ENCODE assay signal across 16 cellular contexts in the genomic region with DNA sequence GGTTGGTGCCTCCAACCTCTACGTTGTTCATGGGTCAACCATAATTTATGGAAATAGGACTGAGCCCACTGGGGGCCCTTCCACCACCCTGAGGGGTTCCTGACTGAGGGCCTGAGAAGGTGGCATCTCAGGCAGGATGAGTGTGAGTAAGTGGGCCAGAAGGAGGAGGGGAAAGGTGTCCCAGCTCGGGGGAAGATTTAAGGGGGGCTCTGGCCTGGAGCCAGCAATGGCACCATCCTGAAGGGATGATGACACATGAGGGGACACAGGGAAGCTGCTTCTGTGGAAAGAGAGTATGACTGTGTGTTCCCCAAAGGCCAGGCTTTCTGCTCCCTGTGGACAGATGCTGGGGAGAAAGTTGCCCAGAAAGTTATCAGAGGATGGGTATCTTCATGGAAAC. TPM values are rescaled to one million over a fixed set of nuclear protein-coding genes. Genes with fewer than 3 reads are reported as not detected.
A peak's percentile ranks its signal among the peaks of the same experiment; 100 is the strongest.
DNase-seq lines count a peak whose midpoint lies in the region; ATAC-seq and TF ChIP-seq lines count a peak whose summit lies in the region.
"Had no signal": no experiment of that assay in that cellular context is flagged by ENCODE, and none has a peak within 500 bp of the region (broad histone marks: within the 10 kb centered on the region; RNA-seq: fewer than 3 reads in every experiment).

No MANE protein-coding gene starts in this region.

- no peak overlapping the region for H3K9ac ChIP-seq in IMR-90 (ENCODE audit: low read depth, low read length)
- peak overlapping the region; percentile 5 for H3K9ac ChIP-seq in mesenchymal stem cell (ENCODE audit: low read length)
- H3K9ac ChIP-seq: BLaER1 treated with 17β-estradiol and CSF1 and Interleukin-3, amounts not matched to agents 10 nM and 100 nM had no signal

- H4K5ac ChIP-seq in IMR-90 (ENCODE audit: low read depth, low read length), result no peak overlapping the region

- peak overlapping the region; percentile 59 for H3K27ac Mint-ChIP-seq in activated naive CD4-positive, alpha-beta T cell treated with anti-CD3 and anti-CD28 coated beads, Interleukin-2, amount 50 U/mL, for 24 hours

- H2BK20ac ChIP-seq in IMR-90 (ENCODE audit: low read depth, low read length), result peak overlapping the region; percentile 62

- dilution Hi-C loops in IMR-90 (cut with HindIII; ENCODE audit: low sequenced_read_pairs, unreplicated experiment), result no loop called here

- peak overlapping the region; percentile 40 for H3K4ac ChIP-seq in IMR-90 (ENCODE audit: low read depth, low read length)
- H3K4ac ChIP-seq in mesenchymal stem cell (ENCODE audit: low read depth in 1 of 2, low read length in 2 of 2), result no peak overlapping the region

- no peak for TF ChIP-seq CTCF in IMR-90 (conservative IDR thresholded peaks at IDR 0.05; ENCODE audit: low read depth, low read length)
- no peak for TF ChIP-seq CTCF in thoracic aorta (IDR thresholded peaks at IDR 0.05)

- H4K91ac ChIP-seq in IMR-90 (ENCODE audit: insufficient read depth, low read depth, low read length) (peak overlapping the region; percentile 29; the same call in 1 of the 2 replicates), mesenchymal stem cell (ENCODE audit: low read length) (no peak overlapping the region)

- no peaks in the 10 kb centered on the region for H3K9me3 Mint-ChIP-seq in activated naive CD4-positive, alpha-beta T cell treated with anti-CD3 and anti-CD28 coated beads, Interleukin-2, amount 50 U/mL, for 24 hours
- H3K9me3 Mint-ChIP-seq: CD4-positive, CD25-positive, alpha-beta regulatory T cell had no signal

- no peak for DNase-seq in activated naive CD4-positive, alpha-beta T cell (lab: John Stamatoyannopoulos, UW)
- DNase-seq in IMR-90, result no peak
- no peak for DNase-seq in mesenchymal stem cell
- no peak for DNase-seq in thoracic aorta (ENCODE audit: low spot score)
- no peak for DNase-seq in HAP-1 (ENCODE audit: low spot score in 2 of 2)
- no peak for DNase-seq in ACHN
- DNase-seq: 8988T; CD4-positive, CD25-positive, alpha-beta regulatory T cell; DMS53; GF-D8 had no signal

- H2AK9ac ChIP-seq in IMR-90 (replicated peaks; ENCODE audit: low read depth, low read length, poor library complexity), result no peak overlapping the region

- H3K36me3 Mint-ChIP-seq in activated naive CD4-positive, alpha-beta T cell treated with anti-CD3 and anti-CD28 coated beads, Interleukin-2, amount 50 U/mL, for 24 hours, result no peaks in the 10 kb centered on the region
- H3K36me3 Mint-ChIP-seq: CD4-positive, CD25-positive, alpha-beta regulatory T cell had no signal

- intact Hi-C loops in IMR-90 (cut with micrococcal nuclease), result loop anchor here (2.0 kb wide), 1 partner anchor 387 kb away; no protein-coding TSS in a partner anchor

- no peak overlapping the region for H3K56ac ChIP-seq in IMR-90 (ENCODE audit: extremely low read depth, insufficient read depth, low read length)

- no peaks in the 10 kb centered on the region for H3K27me3 ChIP-seq in IMR-90 (ENCODE audit: control insufficient read depth, insufficient read depth, low read length)
- H3K27me3 ChIP-seq in mesenchymal stem cell (ENCODE audit: control insufficient read depth in 1 of 2, insufficient read depth in 1 of 2, low read length in 2 of 2), result no peaks in the 10 kb centered on the region
- no peaks in the 10 kb centered on the region for H3K27me3 ChIP-seq in thoracic aorta (replicated peaks; ENCODE audit: insufficient read depth)
- H3K27me3 ChIP-seq in HAP-1 (ENCODE audit: low read depth), result no peaks in the 10 kb centered on the region

- WGBS in IMR-90 (ENCODE audit: extremely low coverage in 2 of 2, insufficient read length in 1 of 2), 2 experiments, result 89% methylated on average over 1 of the region's 2 CpGs; no CpG with 5 or more reads in 1 of the 2 experiments
- WGBS in mesenchymal stem cell, result 83% methylated on average over 2 of the region's 2 CpGs

- H2BK12ac ChIP-seq in mesenchymal stem cell (ENCODE audit: low read length in 2 of 2), result peak overlapping the region; percentile 57 to 61

- POLR2A ChIA-PET in IMR-90 (lab: Charles Lee; ENCODE audit: unreplicated experiment), result no interaction called here

- peak overlapping the region; percentile 62 for H2BK120ac ChIP-seq in IMR-90 (ENCODE audit: low read depth, low read length)
- H2BK120ac ChIP-seq in mesenchymal stem cell (ENCODE audit: low read depth, low read length), result no peak overlapping the region

- H3K4me1 Mint-ChIP-seq in activated naive CD4-positive, alpha-beta T cell treated with anti-CD3 and anti-CD28 coated beads, Interleukin-2, amount 50 U/mL, for 24 hours, result peaks cover 12% of the 10 kb centered on the region

- no peak overlapping the region for H3K4me3 Mint-ChIP-seq in activated naive CD4-positive, alpha-beta T cell treated with anti-CD3 and anti-CD28 coated beads, Interleukin-2, amount 50 U/mL, for 24 hours
- H3K4me3 Mint-ChIP-seq: CD4-positive, CD25-positive, alpha-beta regulatory T cell had no signal

- TF ChIP-seq POLR2A in IMR-90 (IDR thresholded peaks at IDR 0.05; ENCODE audit: low read depth, low read length), result no peak

- H3K4me1 ChIP-seq in IMR-90 (ENCODE audit: control insufficient read depth, insufficient read depth, low read length), result peaks cover 28% of the 10 kb centered on the region
- H3K4me1 ChIP-seq in mesenchymal stem cell (ENCODE audit: control insufficient read depth, insufficient read depth, low read depth, low read length), result peaks cover 9% of the 10 kb centered on the region
- H3K4me1 ChIP-seq in thoracic aorta (ENCODE audit: control insufficient read depth in 1 of 2, low read depth in 2 of 2), result peaks cover 34 to 58% of the 10 kb centered on the region in 2 donors
- H3K4me1 ChIP-seq in HAP-1, result peaks cover 5% of the 10 kb centered on the region; the same call in 1 of the 2 replicates

- H3K27ac ChIP-seq in IMR-90 (ENCODE audit: insufficient read depth, low read length) (no peak overlapping the region), mesenchymal stem cell (ENCODE audit: low read length, poor library complexity, severe bottlenecking) (no peak overlapping the region), thoracic aorta (peak overlapping the region; percentile 91 to 98)
- H3K27ac ChIP-seq: BLaER1 treated with 17β-estradiol and CSF1 and Interleukin-3, amounts not matched to agents 10 nM and 100 nM had no signal

- CTCF ChIA-PET in IMR-90 (lab: Yijun Ruan, JAX), result no interaction called here

- H3K18ac ChIP-seq in IMR-90 (ENCODE audit: low read depth, low read length) (no peak overlapping the region; the same call in 1 of the 2 replicates), mesenchymal stem cell (ENCODE audit: low read depth in 1 of 2, low read length in 2 of 2) (no peak overlapping the region)

- H3K79me1 ChIP-seq in IMR-90 (ENCODE audit: low read depth in 1 of 2, low read length in 2 of 2) (peaks cover 0 to 6% of the 10 kb centered on the region in 2 experiments; a peak in 1 of 4 replicates), mesenchymal stem cell (replicated peaks; ENCODE audit: low read length, poor library complexity, severe bottlenecking) (no peaks in the 10 kb centered on the region)

- no peak overlapping the region for H2AFZ ChIP-seq in IMR-90 (replicated peaks; ENCODE audit: low read length, poor library complexity)
- no peak overlapping the region for H2AFZ ChIP-seq in mesenchymal stem cell (ENCODE audit: low read depth, low read length)

- no peak for TF ChIP-seq RAD21 in IMR-90 (IDR thresholded peaks at IDR 0.05; ENCODE audit: low read length)

- H3K36me3 ChIP-seq in IMR-90 (ENCODE audit: control insufficient read depth, insufficient read depth, low read length) (no peaks in the 10 kb centered on the region), mesenchymal stem cell (ENCODE audit: control insufficient read depth in 1 of 2, insufficient read depth in 2 of 2, low read depth in 1 of 2, low read length in 2 of 2) (no peaks in the 10 kb centered on the region), thoracic aorta (no peaks in the 10 kb centered on the region), HAP-1 (replicated peaks) (no peaks in the 10 kb centered on the region)

- H4K20me1 ChIP-seq in IMR-90 (ENCODE audit: insufficient read depth, low read length), result no peaks in the 10 kb centered on the region
- H4K20me1 ChIP-seq: BLaER1 treated with 17β-estradiol and CSF1 and Interleukin-3, amounts not matched to agents 10 nM and 100 nM had no signal

- H3K14ac ChIP-seq in IMR-90 (replicated peaks; ENCODE audit: low read depth, low read length) (no peak overlapping the region; the same call in 1 of the 2 replicates), mesenchymal stem cell (ENCODE audit: low read length in 2 of 2) (no peak overlapping the region)

- in situ Hi-C loops in IMR-90 (cut with MboI; ENCODE audit: low sequenced_read_pairs) (loop anchor here (10.0 kb wide), 1 partner anchor 387 kb away; no protein-coding TSS in a partner anchor), HAP-1 (cut with MboI; ENCODE audit: low sequenced_read_pairs) (loop anchor here (25.0 kb wide), 1 partner anchor 384 kb away; no protein-coding TSS in a partner anchor), ACHN (cut with HindIII; ENCODE audit: low pct_ligation_motif_present, low pct_unique_long_range_greater_than_20kb, low sequenced_read_pairs) (no loop called here)

- H3K4me3 ChIP-seq in IMR-90 (ENCODE audit: insufficient read depth, low read depth, low read length) (no peak overlapping the region), mesenchymal stem cell (ENCODE audit: insufficient read depth in 1 of 2, low read depth in 1 of 2, low read length in 2 of 2) (no peak overlapping the region), thoracic aorta (no peak overlapping the region), HAP-1 (no peak overlapping the region)
- H3K4me3 ChIP-seq: BLaER1 treated with 17β-estradiol and CSF1 and Interleukin-3, amounts not matched to agents 10 nM and 100 nM had no signal

- H2BK5ac ChIP-seq in IMR-90 (ENCODE audit: low read depth, low read length, poor library complexity, severe bottlenecking), result no peak overlapping the region
- no peak overlapping the region for H2BK5ac ChIP-seq in mesenchymal stem cell (ENCODE audit: low read depth, low read length, poor library complexity, severe bottlenecking)

- H2BK15ac ChIP-seq in IMR-90 (ENCODE audit: low read depth, low read length), result peak overlapping the region; percentile 40; the same call in 2 of the 3 replicates
- no peak overlapping the region for H2BK15ac ChIP-seq in mesenchymal stem cell (ENCODE audit: low read depth, poor library complexity, severe bottlenecking)

- no peaks in the 10 kb centered on the region for H3K9me3 ChIP-seq in IMR-90 (ENCODE audit: control insufficient read depth, insufficient read depth, low read length)
- H3K9me3 ChIP-seq in mesenchymal stem cell (ENCODE audit: control insufficient read depth, low read length), result no peaks in the 10 kb centered on the region
- H3K9me3 ChIP-seq in thoracic aorta, result no peaks in the 10 kb centered on the region
- 0 out of 2 replicates have a peak, but pooled peaks cover 3% of the 10 kb centered on the region for H3K9me3 ChIP-seq in HAP-1

- H3K27me3 Mint-ChIP-seq in activated naive CD4-positive, alpha-beta T cell treated with anti-CD3 and anti-CD28 coated beads, Interleukin-2, amount 50 U/mL, for 24 hours, result no peaks in the 10 kb centered on the region

- peak overlapping the region; percentile 77 for H2AK5ac ChIP-seq in IMR-90 (ENCODE audit: low read depth, low read length)
- peak overlapping the region; percentile 96 for H2AK5ac ChIP-seq in mesenchymal stem cell (ENCODE audit: low read length, severe bottlenecking)

- no TSS peak for BruUV-seq in IMR-90 (replicated peaks; lab: Mats Ljungman, UMichigan)

- peaks cover 17% of the 10 kb centered on the region for H3K9me1 ChIP-seq in IMR-90 (ENCODE audit: insufficient read depth, low read length)

- no peak for ATAC-seq in IMR-90 (ENCODE audit: low read depth)
- no peak for ATAC-seq in thoracic aorta (ENCODE audit: insufficient number of reproducible peaks, low FRiP score, low read depth)
- ATAC-seq in GM19455 (IDR thresholded peaks at IDR 0.05; ENCODE audit: unreplicated experiment), result no peak
- ATAC-seq: HCT116, HepG2 had no signal

- no peak overlapping the region for H3K4me2 ChIP-seq in IMR-90 (ENCODE audit: low read depth, low read length)
- H3K4me2 ChIP-seq in mesenchymal stem cell (ENCODE audit: low read length, poor library complexity, severe bottlenecking), result no peak overlapping the region
- H3K4me2 ChIP-seq: BLaER1 treated with 17β-estradiol and CSF1 and Interleukin-3, amounts not matched to agents 10 nM and 100 nM had no signal

- peak overlapping the region; percentile 34; the same call in 1 of the 2 replicates for H3K23ac ChIP-seq in IMR-90 (ENCODE audit: low read depth, low read length)
- H3K23ac ChIP-seq in mesenchymal stem cell (ENCODE audit: low read length in 2 of 2), result no peak overlapping the region

- H4K8ac ChIP-seq in IMR-90 (ENCODE audit: low read depth in 2 of 2, low read length in 2 of 2) (peak overlapping the region; percentile 13 to 17; a peak in 1 of 4 replicates), mesenchymal stem cell (ENCODE audit: low read length) (no peak overlapping the region)

RNA-seq across cellular contexts. Expression of gene MYL4, which starts 18.7 kb away (rescaled TPM):
- 0.28 TPM in 1 of 2 replicates, not detected in the other for total RNA-seq in IMR-90 (2012; rRNA removed)
- 0.20 TPM in 1 of 2 replicates, not detected in the other for polyA plus RNA-seq in IMR-90 (2012; rRNA removed)
- 0.14 TPM in 1 of 2 replicates, not detected in the other for polyA plus RNA-seq in IMR-90 (2012; cell fraction: cytosol; rRNA removed)
- polyA plus RNA-seq in IMR-90 (2012; cell fraction: nucleus; rRNA removed; ENCODE audit: low replicate concordance), result 0.41 and 0.42 TPM in 2 replicates
- polyA plus RNA-seq in mesenchymal stem cell (2013, experiment 1 of 2), result 0.22 TPM
- polyA plus RNA-seq in mesenchymal stem cell (2013, experiment 2 of 2), result 0.14 TPM
- total RNA-seq in thoracic aorta, result not detected
- total RNA-seq: CD4-positive, CD25-positive, alpha-beta regulatory T cell; HepG2; HT1080 had no signal
- polyA plus RNA-seq: CD4-positive, CD25-positive, alpha-beta regulatory T cell; HepG2 had no signal

RNA-seq across cellular contexts. Expression of gene ITGB3, which starts 25.8 kb away (rescaled TPM):
- total RNA-seq in IMR-90 (2012; rRNA removed) (14.4 and 17.6 TPM in 2 replicates), thoracic aorta (100 to 1,000 TPM in 1 of 2 donors, 10 to 100 TPM in 1; 68.1 to 197 TPM)
- polyA plus RNA-seq in IMR-90 (2012; rRNA removed), result 9.0 and 9.8 TPM in 2 replicates
- polyA plus RNA-seq in IMR-90 (2012; cell fraction: cytosol; rRNA removed), result 5.7 and 6.6 TPM in 2 replicates
- 2.9 and 7.5 TPM in 2 replicates for polyA plus RNA-seq in IMR-90 (2012; cell fraction: nucleus; rRNA removed; ENCODE audit: low replicate concordance)
- 11.3 TPM for polyA plus RNA-seq in mesenchymal stem cell (2013, experiment 1 of 2)
- polyA plus RNA-seq in mesenchymal stem cell (2013, experiment 2 of 2), result 11.3 TPM

RNA-seq across cellular contexts. Expression of gene CDC27, which starts 38.8 kb away (rescaled TPM):
- total RNA-seq in IMR-90 (2012; rRNA removed), result 170 and 190 TPM in 2 replicates
- 47.7 and 57.9 TPM in 2 replicates for polyA plus RNA-seq in IMR-90 (2012; rRNA removed)
- polyA plus RNA-seq in IMR-90 (2012; cell fraction: cytosol; rRNA removed), result 12.3 and 13.8 TPM in 2 replicates
- 15.1 and 99.8 TPM in 2 replicates for polyA plus RNA-seq in IMR-90 (2012; cell fraction: nucleus; rRNA removed; ENCODE audit: low replicate concordance)
- 59.1 TPM for polyA plus RNA-seq in mesenchymal stem cell (2013, experiment 1 of 2)
- polyA plus RNA-seq in mesenchymal stem cell (2013, experiment 2 of 2), result 61.1 TPM
- total RNA-seq in thoracic aorta, result 10 to 100 TPM; 66.0 to 69.2 TPM

Comparison
In these comparisons a context has a peak if more than half of its experiments do, and no peak if none do; other contexts are left out.
1. H3K27ac ChIP-seq: peak in thoracic aorta (2 of 2); none in IMR-90 (single experiment) and mesenchymal stem cell (single experiment).